17 cellular contexts compared by ENCODE assay signal in the genomic region with DNA sequence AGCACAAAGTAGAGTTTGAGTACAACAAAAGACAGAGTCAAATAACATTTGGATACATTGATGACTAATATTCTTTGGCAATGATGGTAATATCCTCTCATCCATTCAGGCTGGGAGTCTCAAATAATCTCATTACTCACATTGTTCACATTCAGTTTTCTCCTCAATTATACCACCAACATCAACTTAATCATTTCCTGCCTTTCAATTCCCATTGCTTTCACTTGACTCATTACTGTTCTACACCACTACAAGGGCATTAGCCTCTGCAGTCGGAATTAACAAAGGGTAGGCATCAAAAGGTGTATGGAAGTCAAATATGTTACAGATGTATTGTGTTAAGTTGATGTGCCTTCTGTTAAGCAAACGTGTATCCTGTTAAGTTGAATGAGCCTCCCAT.
DNase-seq lines count a peak whose midpoint lies in the region; ATAC-seq and TF ChIP-seq lines count a peak whose summit lies in the region.
"Had no signal": no experiment of that assay in that cellular context is flagged by ENCODE, and none has a peak within 500 bp of the region (broad histone marks: within the 10 kb centered on the region; RNA-seq: fewer than 3 reads in every experiment).

No MANE protein-coding gene starts in this region.

- H4K20me1 ChIP-seq in osteoblast (ENCODE audit: insufficient read depth, low read length) = no peaks in the 10 kb centered on the region

- peak overlapping the region; percentile 11 for H3K4me2 ChIP-seq in osteoblast (ENCODE audit: insufficient read depth, low read length)

- H3K27ac ChIP-seq in osteoblast (ENCODE audit: low read depth, low read length) = peak overlapping the region; percentile 33

- no peaks in the 10 kb centered on the region for H3K27me3 ChIP-seq in osteoblast (ENCODE audit: insufficient read depth, low read length)

- no peak for TF ChIP-seq CTCF in osteoblast (IDR thresholded peaks at IDR 0.05; ENCODE audit: extremely low read depth, low read depth, low read length)

- H3K9me3 ChIP-seq in osteoblast (ENCODE audit: low read depth, low read length) = no peaks in the 10 kb centered on the region

- no peak overlapping the region for H2AFZ ChIP-seq in osteoblast (ENCODE audit: low read length)

- H3K79me2 ChIP-seq in osteoblast (ENCODE audit: insufficient read depth, low read length) = no peaks in the 10 kb centered on the region

- no peak for ATAC-seq in HG02571 (IDR thresholded peaks at IDR 0.05; ENCODE audit: unreplicated experiment)
- ATAC-seq: naive thymus-derived CD8-positive, alpha-beta T cell; sciatic nerve had no signal

- DNase-seq in GM03348 (ENCODE audit: low spot score) (peak; percentile 75), NCI-H748 treated with DMSO at 0.1 percent for 48 hours (lab: John Stamatoyannopoulos, UW) (peak; percentile 33), epidermal melanocyte (ENCODE audit: insufficient read length, low spot score) (peak; percentile 19), osteoblast (ENCODE audit: insufficient read length, low spot score, missing footprints) (peak; percentile 70), dermis blood vessel endothelial cell (no peak), retina (no peak), NCI-H524 (lab: John Stamatoyannopoulos, UW) (no peak)
- DNase-seq: activated CD4-positive, alpha-beta T cell treated with anti-CD3 and anti-CD28 coated beads, Interleukin-2, amount 10 ng/mL, durations not matched to agents 24 days and 14 days; activated effector memory CD4-positive, alpha-beta T cell treated with Interleukin-2 at 50 U/mL for 16 hours; Caco-2; foreskin melanocyte; GOT3; naive thymus-derived CD8-positive, alpha-beta T cell; NCI-H1694 treated with DMSO at 0.1 percent for 48 hours; substantia nigra had no signal

- no peak overlapping the region for H3K4me3 ChIP-seq in osteoblast (ENCODE audit: insufficient read depth, low read length)

- H3K4me1 ChIP-seq in osteoblast (ENCODE audit: insufficient read depth, low read length) = peaks cover 18% of the 10 kb centered on the region
- H3K4me1 ChIP-seq: Caco-2 had no signal

- H3K36me3 ChIP-seq in osteoblast (ENCODE audit: insufficient read depth, low read length) = no peaks in the 10 kb centered on the region

Comparison
In these comparisons a context has a peak if more than half of its experiments do, and no peak if none do; other contexts are left out.
1. DNase-seq: peak in GM03348 (single experiment), NCI-H748 treated with DMSO at 0.1 percent for 48 hours (single experiment), epidermal melanocyte (single experiment) and osteoblast (single experiment); none in dermis blood vessel endothelial cell (single experiment), retina (single experiment) and NCI-H524 (0 of 2).